In genomic region chrX:8743126-8743732, GRCh38 we compare ENCODE assay signal across 8 cellular contexts. TPM values are rescaled to one million over a fixed set of nuclear protein-coding genes. Genes with fewer than 3 reads are reported as not detected.
DNase-seq lines count a peak whose midpoint lies in the region; ATAC-seq and TF ChIP-seq lines count a peak whose summit lies in the region.

No MANE protein-coding gene starts in this region.

- no peak overlapping the region for H3K4me3 ChIP-seq in neutrophil (ENCODE audit: low read depth in 1 of 2, low read length in 1 of 2)
- H3K4me3 ChIP-seq in upper lobe of right lung, result no peak overlapping the region

- H3K27ac ChIP-seq in neutrophil (no peak overlapping the region), upper lobe of right lung (no peak overlapping the region)

- no peaks in the 10 kb centered on the region for H3K4me1 Mint-ChIP-seq in T-helper 2 cell treated with Interferon-gamma antibody and Interleukin-4, amounts not matched to agents 5 μg/mL and 100 μg/mL, for 36 hours (ENCODE audit: low read depth)
- H3K4me1 Mint-ChIP-seq in activated CD4-positive, alpha-beta T cell treated with anti-CD3 and anti-CD28 coated beads, Interleukin-2, amount 10 ng/mL, durations not matched to agents 24 days and 14 days, result no peaks in the 10 kb centered on the region

- no peaks in the 10 kb centered on the region for H3K27me3 Mint-ChIP-seq in T-helper 2 cell treated with Interferon-gamma antibody and Interleukin-4, amounts not matched to agents 5 μg/mL and 100 μg/mL, for 36 hours (ENCODE audit: low read depth)
- H3K27me3 Mint-ChIP-seq in activated CD4-positive, alpha-beta T cell treated with anti-CD3 and anti-CD28 coated beads, Interleukin-2, amount 10 ng/mL, durations not matched to agents 24 days and 14 days, result no peaks in the 10 kb centered on the region

- H3K27ac Mint-ChIP-seq in T-helper 2 cell treated with Interferon-gamma antibody and Interleukin-4, amounts not matched to agents 5 μg/mL and 100 μg/mL, for 36 hours, result no peak overlapping the region
- no peak overlapping the region for H3K27ac Mint-ChIP-seq in activated CD4-positive, alpha-beta T cell treated with anti-CD3 and anti-CD28 coated beads, Interleukin-2, amount 10 ng/mL, durations not matched to agents 24 days and 14 days

- H3K27me3 ChIP-seq in neutrophil (no peaks in the 10 kb centered on the region), upper lobe of right lung (no peaks in the 10 kb centered on the region)

- no peaks in the 10 kb centered on the region for H3K4me1 ChIP-seq in neutrophil (ENCODE audit: control insufficient read depth in 1 of 2, insufficient read depth in 1 of 2, low read depth in 1 of 2, low read length in 1 of 2)
- H3K4me1 ChIP-seq in upper lobe of right lung, result no peaks in the 10 kb centered on the region

- TF ChIP-seq CTCF in neutrophil (IDR thresholded peaks at IDR 0.05) (peak; percentile 52), upper lobe of right lung (IDR thresholded peaks at IDR 0.05) (peak; percentile 64)

- ATAC-seq in upper lobe of right lung, result peak; percentile 72

- H3K4me3 Mint-ChIP-seq in T-helper 2 cell treated with Interferon-gamma antibody and Interleukin-4, amounts not matched to agents 5 μg/mL and 100 μg/mL, for 36 hours, result no peak overlapping the region
- no peak overlapping the region for H3K4me3 Mint-ChIP-seq in activated CD4-positive, alpha-beta T cell treated with anti-CD3 and anti-CD28 coated beads, Interleukin-2, amount 10 ng/mL, durations not matched to agents 24 days and 14 days

- H3K9me3 ChIP-seq in neutrophil (no peaks in the 10 kb centered on the region), upper lobe of right lung (no peaks in the 10 kb centered on the region)

- H3K9me3 Mint-ChIP-seq in T-helper 2 cell treated with Interferon-gamma antibody and Interleukin-4, amounts not matched to agents 5 μg/mL and 100 μg/mL, for 36 hours, result no peaks in the 10 kb centered on the region
- no peaks in the 10 kb centered on the region for H3K9me3 Mint-ChIP-seq in activated CD4-positive, alpha-beta T cell treated with anti-CD3 and anti-CD28 coated beads, Interleukin-2, amount 10 ng/mL, durations not matched to agents 24 days and 14 days

- DNase-seq in T-helper 2 cell, result peak; percentile 17 to 34 (median 23)
- no peak for DNase-seq in T-helper 2 cell treated with Interferon-gamma antibody and Interleukin-4, amounts not matched to agents 5 μg/mL and 100 μg/mL, for 36 hours (ENCODE audit: low spot score)
- DNase-seq in LHCN-M2 (ENCODE audit: low read depth), result peak; percentile 16
- peak; percentile 81 for DNase-seq in activated CD4-positive, alpha-beta T cell treated with anti-CD3 and anti-CD28 coated beads, Interleukin-2, amount 10 ng/mL, durations not matched to agents 24 days and 14 days
- peak; percentile 47 for DNase-seq in effector CD8-positive, alpha-beta T cell (lab: John Stamatoyannopoulos, UW)
- DNase-seq in upper lobe of right lung, result peak; percentile 69
- no peak for DNase-seq in NCI-H524 treated with DMSO at 0.1 percent for 48 hours (lab: John Stamatoyannopoulos, UW)

- H3K36me3 Mint-ChIP-seq in T-helper 2 cell treated with Interferon-gamma antibody and Interleukin-4, amounts not matched to agents 5 μg/mL and 100 μg/mL, for 36 hours (ENCODE audit: low read depth), result no peaks in the 10 kb centered on the region
- H3K36me3 Mint-ChIP-seq in activated CD4-positive, alpha-beta T cell treated with anti-CD3 and anti-CD28 coated beads, Interleukin-2, amount 10 ng/mL, durations not matched to agents 24 days and 14 days (ENCODE audit: low read depth), result no peaks in the 10 kb centered on the region

- intact Hi-C loops in activated CD4-positive, alpha-beta T cell treated with anti-CD3 and anti-CD28 coated beads, Interleukin-2, amount 10 ng/mL, durations not matched to agents 24 days and 14 days (cut with micrococcal nuclease), result no loop called here
- intact Hi-C loops in upper lobe of right lung (cut with DNase I), result no loop called here

- no peaks in the 10 kb centered on the region for H3K36me3 ChIP-seq in neutrophil
- no peaks in the 10 kb centered on the region for H3K36me3 ChIP-seq in upper lobe of right lung

RNA-seq across cellular contexts. Expression of gene ANOS1, which starts 11.3 kb away (rescaled TPM):
- total RNA-seq in LHCN-M2 (2014; rRNA removed) (under 0.01 TPM in 1 of 2 replicates, not detected in the other), upper lobe of right lung (49.7 TPM)
- 0.10 TPM for polyA plus RNA-seq in LHCN-M2 (2012)
- total RNA-seq in activated CD4-positive, alpha-beta T cell treated with anti-CD3 and anti-CD28 coated beads, Interleukin-2, amount 10 ng/mL, durations not matched to agents 24 days and 14 days, result not detected in 2 replicates

RNA-seq across cellular contexts. Expression of gene FAM9A, which starts 58.0 kb away (rescaled TPM):
- total RNA-seq in LHCN-M2 (2014; rRNA removed) (not detected in 2 replicates), upper lobe of right lung (not detected)
- polyA plus RNA-seq in LHCN-M2 (2012), result not detected
- not detected in 2 replicates for total RNA-seq in activated CD4-positive, alpha-beta T cell treated with anti-CD3 and anti-CD28 coated beads, Interleukin-2, amount 10 ng/mL, durations not matched to agents 24 days and 14 days

Comparison
In these comparisons a context has a peak if more than half of its experiments do, and no peak if none do; other contexts are left out.
1. DNase-seq: peak in T-helper 2 cell (5 of 5), LHCN-M2 (single experiment), activated CD4-positive, alpha-beta T cell treated with anti-CD3 and anti-CD28 coated beads, Interleukin-2, amount 10 ng/mL, durations not matched to agents 24 days and 14 days (single experiment), effector CD8-positive, alpha-beta T cell (single experiment) and upper lobe of right lung (single experiment); none in T-helper 2 cell treated with Interferon-gamma antibody and Interleukin-4, amounts not matched to agents 5 μg/mL and 100 μg/mL, for 36 hours (single experiment) and NCI-H524 treated with DMSO at 0.1 percent for 48 hours (single experiment).
2. RNA of gene ANOS1, which starts 11.3 kb away (total RNA-seq): 49.7 TPM in upper lobe of right lung (single experiment); under 0.01 TPM in LHCN-M2 and not detected in activated CD4-positive, alpha-beta T cell treated with anti-CD3 and anti-CD28 coated beads, Interleukin-2, amount 10 ng/mL, durations not matched to agents 24 days and 14 days; every median in the first group is over 10 times any median in the second.